23 cellular contexts compared by ENCODE assay signal in genomic region chr17:80963812-80964211, GRCh38.
"Had no signal": no experiment of that assay in that cellular context is flagged by ENCODE, and none has a peak within 500 bp of the region (broad histone marks: within the 10 kb centered on the region; RNA-seq: fewer than 3 reads in every experiment).

No MANE protein-coding gene starts in this region.

- DNase-seq: activated CD4-positive, alpha-beta T cell treated with anti-CD3 and anti-CD28 coated beads for 4 hours; activated CD8-positive, alpha-beta memory T cell treated with anti-CD3 and anti-CD28 coated beads, Interleukin-2, amount 50 U/mL, for 4 hours; activated CD8-positive, alpha-beta T cell treated with anti-CD3 and anti-CD28 coated beads for 36 hours; activated gamma-delta T cell treated with Interleukin-2 at 50 U/mL for 16 hours; activated naive CD4-positive, alpha-beta T cell treated with anti-CD3 and anti-CD28 coated beads, Interleukin-2, amount 10 ng/mL, durations not matched to agents 7 days and 5 days; activated naive CD8-positive, alpha-beta T cell treated with anti-CD3 and anti-CD28 coated beads for 36 hours; activated T-cell treated with anti-CD3 and anti-CD28 coated beads, Interleukin-2, amount 50 U/mL, for 72 hours; anterior cingulate cortex; NCI-H1092; NCI-H1930; NCI-H510A treated with DMSO at 0.1 percent for 48 hours; NCI-H69; NK-92 treated with Interleukin-12 subunit alpha and Interleukin-12 subunit beta, amount 100 ng/mL, for 24 hours; Peyer's patch; Right ventricle myocardium superior; SK-N-SH; T-helper 1 cell had no signal

- H3K9ac ChIP-seq: KMS-11, SK-N-SH had no signal

- H3K4me3 Mint-ChIP-seq: activated CD8-positive, alpha-beta T cell treated with anti-CD3 and anti-CD28 coated beads for 36 hours; activated naive CD4-positive, alpha-beta T cell treated with anti-CD3 and anti-CD28 coated beads, Interleukin-2, amount 10 ng/mL, durations not matched to agents 7 days and 5 days; activated naive CD8-positive, alpha-beta T cell treated with anti-CD3 and anti-CD28 coated beads for 36 hours; activated T-cell treated with anti-CD3 and anti-CD28 coated beads, Interleukin-2, amount 50 U/mL, for 72 hours had no signal

- ATAC-seq: activated CD8-positive, alpha-beta T cell treated with anti-CD3 and anti-CD28 coated beads for 36 hours; activated T-cell treated with anti-CD3 and anti-CD28 coated beads, Interleukin-2, amount 50 U/mL, for 72 hours had no signal

- H3K9me3 ChIP-seq: breast epithelium, Peyer's patch, SJCRH30, SK-N-SH had no signal

- H3K9me3 Mint-ChIP-seq: activated CD8-positive, alpha-beta T cell treated with anti-CD3 and anti-CD28 coated beads for 36 hours; activated naive CD4-positive, alpha-beta T cell treated with anti-CD3 and anti-CD28 coated beads, Interleukin-2, amount 10 ng/mL, durations not matched to agents 7 days and 5 days; activated naive CD8-positive, alpha-beta T cell treated with anti-CD3 and anti-CD28 coated beads for 36 hours; activated T-cell treated with anti-CD3 and anti-CD28 coated beads, Interleukin-2, amount 50 U/mL, for 72 hours; activated T-helper 2 cell treated with anti-CD3 and anti-CD28 coated beads, Interferon-gamma antibody, Interleukin-2, Interleukin-4, amounts not matched to agents 10 μg/mL and 5 μg/mL and 100 μg/mL, durations not matched to agents 14 hours and 24 hours and 36 hours had no signal

- H3K4me2 ChIP-seq: KMS-11, SK-N-SH had no signal

- H3K27me3 Mint-ChIP-seq: activated CD8-positive, alpha-beta T cell treated with anti-CD3 and anti-CD28 coated beads for 36 hours; activated naive CD4-positive, alpha-beta T cell treated with anti-CD3 and anti-CD28 coated beads, Interleukin-2, amount 10 ng/mL, durations not matched to agents 7 days and 5 days; activated naive CD8-positive, alpha-beta T cell treated with anti-CD3 and anti-CD28 coated beads for 36 hours had no signal

- H3K4me3 ChIP-seq: breast epithelium, Peyer's patch, SJCRH30 had no signal

- H3K36me3 ChIP-seq: breast epithelium, SJCRH30 had no signal

- H3K27ac ChIP-seq: breast epithelium, KMS-11, Peyer's patch, RWPE1, SJCRH30, VCaP had no signal

- H3K27ac Mint-ChIP-seq: activated CD8-positive, alpha-beta T cell treated with anti-CD3 and anti-CD28 coated beads for 36 hours; activated naive CD4-positive, alpha-beta T cell treated with anti-CD3 and anti-CD28 coated beads, Interleukin-2, amount 10 ng/mL, durations not matched to agents 7 days and 5 days; activated naive CD8-positive, alpha-beta T cell treated with anti-CD3 and anti-CD28 coated beads for 36 hours; activated T-cell treated with anti-CD3 and anti-CD28 coated beads, Interleukin-2, amount 50 U/mL, for 72 hours; activated T-helper 2 cell treated with anti-CD3 and anti-CD28 coated beads, Interferon-gamma antibody, Interleukin-2, Interleukin-4, amounts not matched to agents 10 μg/mL and 5 μg/mL and 100 μg/mL, durations not matched to agents 14 hours and 24 hours and 36 hours had no signal

- H3K27me3 ChIP-seq: Peyer's patch, SJCRH30 had no signal

- H3K4me1 Mint-ChIP-seq: activated naive CD4-positive, alpha-beta T cell treated with anti-CD3 and anti-CD28 coated beads, Interleukin-2, amount 10 ng/mL, durations not matched to agents 7 days and 5 days; activated naive CD8-positive, alpha-beta T cell treated with anti-CD3 and anti-CD28 coated beads for 36 hours had no signal
